10 cellular contexts compared by ENCODE assay signal in the genomic region with DNA sequence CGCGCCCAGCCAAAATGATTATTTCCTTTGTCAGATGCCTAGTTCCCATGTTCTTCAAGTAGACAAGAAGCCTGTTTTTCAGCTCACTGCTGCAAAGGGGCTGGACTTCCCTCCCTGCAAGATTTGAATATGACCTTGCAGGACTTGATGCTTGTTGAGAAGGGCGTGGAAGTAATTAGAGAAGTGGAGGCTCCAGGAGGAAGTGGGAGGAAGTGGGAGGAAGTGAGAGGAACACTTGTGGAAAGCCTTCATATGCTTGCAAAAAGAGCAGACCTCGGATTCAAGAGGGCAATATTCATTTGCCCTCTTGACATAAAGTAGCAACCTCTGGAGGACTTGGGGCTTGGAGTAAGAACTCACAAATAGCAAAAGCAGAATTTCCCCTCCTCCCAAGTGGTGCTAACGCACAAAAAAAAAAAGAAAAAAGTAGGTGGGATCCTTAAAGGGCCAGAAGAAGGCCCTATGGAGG. TPM values are rescaled to one million over a fixed set of nuclear protein-coding genes. Genes with fewer than 3 reads are reported as not detected.
A peak's percentile ranks its signal among the peaks of the same experiment; 100 is the strongest.
DNase-seq lines count a peak whose midpoint lies in the region; ATAC-seq, FAIRE-seq and TF ChIP-seq lines count a peak whose summit lies in the region.
"Had no signal": no experiment of that assay in that cellular context is flagged by ENCODE, and none has a peak within 500 bp of the region (broad histone marks: within the 10 kb centered on the region; RNA-seq: fewer than 3 reads in every experiment).

No MANE protein-coding gene starts in this region.

- H3K4me3 Mint-ChIP-seq in activated naive CD4-positive, alpha-beta T cell treated with anti-CD3 and anti-CD28 coated beads, Interleukin-2, amount 10 ng/mL, durations not matched to agents 7 days and 5 days: no peak overlapping the region
- H3K4me3 Mint-ChIP-seq: CD4-positive, CD25-positive, alpha-beta regulatory T cell had no signal

- peaks cover 24 to 29% (median 25%) of the 10 kb centered on the region in 4 donors for H3K4me1 ChIP-seq in esophagus muscularis mucosa
- peaks cover 0 to 22% (median 8%) of the 10 kb centered on the region in 3 donors for H3K4me1 ChIP-seq in pancreas

- H3K4me1 Mint-ChIP-seq in activated naive CD4-positive, alpha-beta T cell treated with anti-CD3 and anti-CD28 coated beads, Interleukin-2, amount 10 ng/mL, durations not matched to agents 7 days and 5 days: peaks cover 24% of the 10 kb centered on the region

- H3K9me3 ChIP-seq in esophagus muscularis mucosa (no peaks in the 10 kb centered on the region), pancreas (no peaks in the 10 kb centered on the region)

- H3K27ac ChIP-seq in esophagus muscularis mucosa (replicated peaks in 1 of 4) (peak overlapping the region in 3 of 4 donors; percentile 21 to 38 (median 38)), pancreas (peak overlapping the region; percentile 58 to 85 (median 75))

- FAIRE-seq in GM12891 (lab: Jason Lieb, UNC) (peak; percentile 55), pancreas (lab: Jason Lieb, UNC) (no peak)

- peaks cover 34% of the 10 kb centered on the region for H3K27me3 Mint-ChIP-seq in activated naive CD4-positive, alpha-beta T cell treated with anti-CD3 and anti-CD28 coated beads, Interleukin-2, amount 10 ng/mL, durations not matched to agents 7 days and 5 days

- 52% methylated on average over 5 of the region's 5 CpGs for WGBS in esophagus muscularis mucosa
- WGBS in pancreas, 2 donors: 20 to 24% methylated on average over 5 of the region's 5 CpGs

- H3K27ac Mint-ChIP-seq in activated naive CD4-positive, alpha-beta T cell treated with anti-CD3 and anti-CD28 coated beads, Interleukin-2, amount 10 ng/mL, durations not matched to agents 7 days and 5 days: no peak overlapping the region

- no peaks in the 10 kb centered on the region for H3K36me3 Mint-ChIP-seq in activated naive CD4-positive, alpha-beta T cell treated with anti-CD3 and anti-CD28 coated beads, Interleukin-2, amount 10 ng/mL, durations not matched to agents 7 days and 5 days
- H3K36me3 Mint-ChIP-seq: CD4-positive, CD25-positive, alpha-beta regulatory T cell had no signal

- intact Hi-C loops in esophagus muscularis mucosa (cut with DNase I) (no loop called here), pancreas (cut with DNase I) (no loop called here)

- H3K36me3 ChIP-seq in esophagus muscularis mucosa (no peaks in the 10 kb centered on the region), pancreas (no peaks in the 10 kb centered on the region)

- TF ChIP-seq EP300 in esophagus muscularis mucosa (IDR thresholded peaks at IDR 0.05): no peak

- CTCF ChIA-PET in activated naive CD4-positive, alpha-beta T cell treated with anti-CD3 and anti-CD28 coated beads, Interleukin-2, amount 10 ng/mL, durations not matched to agents 7 days and 5 days (lab: Charles Lee): no interaction called here

- H3K4me3 ChIP-seq in esophagus muscularis mucosa (no peak overlapping the region), pancreas (peak overlapping the region in 2 of 4 donors; percentile 4 to 22)

- TF ChIP-seq POLR2A in GM12891 (IDR thresholded peaks at IDR 0.05; ENCODE audit: low read depth, low read length): no peak
- no peak for TF ChIP-seq POLR2A in esophagus muscularis mucosa (IDR thresholded peaks at IDR 0.05; ENCODE audit: low read depth)
- no peak for TF ChIP-seq POLR2A in erythroblast (IDR thresholded peaks at IDR 0.05; ENCODE audit: low read length)

- no peaks in the 10 kb centered on the region for H3K27me3 ChIP-seq in esophagus muscularis mucosa
- no peaks in the 10 kb centered on the region for H3K27me3 ChIP-seq in pancreas

- ATAC-seq in pancreas: peak; percentile 77 to 87 (median 84)
- ATAC-seq: activated CD4-positive, CD25-positive, alpha-beta regulatory T cell treated with anti-CD3 and anti-CD28 coated beads, Interleukin-2, amount 50 U/mL, for 24 hours had no signal

- TF ChIP-seq CTCF in esophagus muscularis mucosa (IDR thresholded peaks at IDR 0.05) (no peak), pancreas (IDR thresholded peaks at IDR 0.05) (no peak)

- H3K9me3 Mint-ChIP-seq in activated naive CD4-positive, alpha-beta T cell treated with anti-CD3 and anti-CD28 coated beads, Interleukin-2, amount 10 ng/mL, durations not matched to agents 7 days and 5 days: no peaks in the 10 kb centered on the region

- DNase-seq in GM12891 (ENCODE audit: insufficient read length, low spot score): no peak
- DNase-seq in NOMO-1 (lab: John Stamatoyannopoulos, UW; ENCODE audit: unreplicated experiment in 2 of 2): peak; percentile 80 to 88
- DNase-seq in esophagus muscularis mucosa (ENCODE audit: extremely low spot score): no peak
- peak in 4 of 6 donors; percentile 43 to 68 (median 63) for DNase-seq in pancreas
- no peak for DNase-seq in activated naive CD4-positive, alpha-beta T cell treated with anti-CD3 and anti-CD28 coated beads, Interleukin-2, amount 10 ng/mL, durations not matched to agents 7 days and 5 days
- DNase-seq in activated naive CD4-positive, alpha-beta T cell (lab: John Stamatoyannopoulos, UW): no peak
- no peak for DNase-seq in T-helper 2 cell
- DNase-seq in erythroblast (lab: John Stamatoyannopoulos, UW): no peak
- DNase-seq: CD4-positive, CD25-positive, alpha-beta regulatory T cell had no signal

TF ChIP-seq in GM12891, 5 proteins besides CTCF, POLR2A, EP300 and RAD21:
- TF ChIP-seq SPI1 (IDR thresholded peaks at IDR 0.05; ENCODE audit: low read depth, low read length) (peak; percentile 84), TAF1 (IDR thresholded peaks at IDR 0.05; ENCODE audit: low read depth, low read length) (no peak), POLR2AphosphoS5 (IDR thresholded peaks at IDR 0.05; ENCODE audit: low read depth, low read length) (no peak)

RNA-seq across cellular contexts. Expression of a gene that starts 20.8 kb away (rescaled TPM):
- 75.4 TPM for polyA plus RNA-seq in GM12891 (2012; ENCODE audit: low read depth, missing spikeins)
- total RNA-seq in esophagus muscularis mucosa: 100 to 1,000 TPM; 179 to 311 (median 219) TPM
- total RNA-seq in pancreas: 100 to 1,000 TPM in 2 of 6 donors, 10 to 100 TPM in 4; 63.5 to 137 (median 82.6) TPM
- polyA plus RNA-seq in pancreas: 10 to 100 TPM; 22.6 to 72.9 TPM

RNA-seq across cellular contexts. Expression of a gene that starts 34.1 kb away (rescaled TPM):
- polyA plus RNA-seq in GM12891 (2012; ENCODE audit: low read depth, missing spikeins): 12.2 TPM
- total RNA-seq in esophagus muscularis mucosa: 10 to 100 TPM; 27.0 to 59.4 (median 43.5) TPM
- total RNA-seq in pancreas: 10 to 100 TPM; 23.3 to 32.2 (median 27.1) TPM
- 10 to 100 TPM; 14.0 to 15.7 TPM for polyA plus RNA-seq in pancreas

Comparison
In these comparisons a context has a peak if more than half of its experiments do, and no peak if none do; other contexts are left out.
1. DNase-seq: peak in NOMO-1 (2 of 2) and pancreas (4 of 6); none in GM12891 (single experiment), esophagus muscularis mucosa (single experiment), activated naive CD4-positive, alpha-beta T cell treated with anti-CD3 and anti-CD28 coated beads, Interleukin-2, amount 10 ng/mL, durations not matched to agents 7 days and 5 days (single experiment), activated naive CD4-positive, alpha-beta T cell (0 of 4), T-helper 2 cell (0 of 5) and erythroblast (0 of 2).